In genomic region chr16:55340445-55340844, GRCh38 we compare ENCODE assay signal across 30 cellular contexts. TPM values are rescaled to one million over a fixed set of nuclear protein-coding genes. Genes with fewer than 3 reads are reported as not detected.
"Had no signal": no experiment of that assay in that cellular context is flagged by ENCODE, and none has a peak within 500 bp of the region (broad histone marks: within the 10 kb centered on the region; RNA-seq: fewer than 3 reads in every experiment).

No MANE protein-coding gene starts in this region.

- ATAC-seq: activated CD8-positive, alpha-beta memory T cell treated with anti-CD3 and anti-CD28 coated beads, Interleukin-2, amount 10 ng/mL, durations not matched to agents 7 days and 5 days; activated CD8-positive, alpha-beta T cell treated with anti-CD3 and anti-CD28 coated beads, Interleukin-2, amount 10 ng/mL, durations not matched to agents 7 days and 5 days; activated naive CD8-positive, alpha-beta T cell treated with anti-CD3 and anti-CD28 coated beads, Interleukin-2, amount 50 U/mL, for 24 hours had no signal

- H3K9me3 ChIP-seq: ascending aorta had no signal

- H3K4me1 ChIP-seq: ascending aorta had no signal

- H3K27me3 ChIP-seq: ascending aorta had no signal

- DNase-seq: activated B cell treated with CpG ODN at 0.5 μM for 24 hours; activated CD4-positive, alpha-beta memory T cell treated with anti-CD3 and anti-CD28 coated beads, Interleukin-2, amount 10 ng/mL, durations not matched to agents 7 days and 5 days; activated CD4-positive, alpha-beta T cell treated with anti-CD3 and anti-CD28 coated beads for 4 hours; activated CD4-positive, alpha-beta T cell treated with anti-CD3 and anti-CD28 coated beads, Interleukin-2, amount 10 ng/mL, durations not matched to agents 7 days and 5 days; activated CD4-positive, alpha-beta T cell treated with anti-CD3 and anti-CD28 coated beads, Interleukin-2, amount 50 U/mL, for 48 hours; activated CD4-positive, CD25-positive, alpha-beta regulatory T cell treated with anti-CD3 and anti-CD28 coated beads, Interleukin-2, amount 50 U/mL, for 72 hours; activated CD8-positive, alpha-beta memory T cell treated with anti-CD3 and anti-CD28 coated beads for 24 hours; activated CD8-positive, alpha-beta memory T cell treated with anti-CD3 and anti-CD28 coated beads, Interleukin-2, amount 10 ng/mL, durations not matched to agents 7 days and 5 days; activated CD8-positive, alpha-beta memory T cell treated with anti-CD3 and anti-CD28 coated beads, Interleukin-2, amount 50 U/mL, for 48 hours; activated CD8-positive, alpha-beta T cell treated with anti-CD3 and anti-CD28 coated beads, Interleukin-2, amount 10 ng/mL, durations not matched to agents 7 days and 5 days; activated effector memory CD4-positive, alpha-beta T cell treated with Interleukin-2 at 50 U/mL for 16 hours; activated gamma-delta T cell; activated naive CD4-positive, alpha-beta T cell treated with anti-CD3 and anti-CD28 coated beads, Interleukin-2, amount 10 ng/mL, durations not matched to agents 7 days and 5 days; activated naive CD4-positive, alpha-beta T cell treated with Interleukin-2 at 50 U/mL for 16 hours; activated naive CD8-positive, alpha-beta T cell treated with anti-CD3 and anti-CD28 coated beads, Interleukin-2, amount 10 ng/mL, durations not matched to agents 7 days and 5 days; activated naive CD8-positive, alpha-beta T cell treated with anti-CD3 and anti-CD28 coated beads, Interleukin-2, amount 50 U/mL, for 24 hours; activated T-cell treated with anti-CD3 and anti-CD28 coated beads, Interleukin-2, amount 50 U/mL, for 24 hours; activated T-cell treated with anti-CD3 and anti-CD28 coated beads, Interleukin-2, amount 50 U/mL, for 48 hours; amygdala; anterior cingulate cortex; caudate nucleus; cerebellar nuclear complex; T-helper 2 cell; T-helper 9 cell had no signal

- H3K27ac ChIP-seq: ascending aorta, cardiac muscle cell, VCaP had no signal

- H3K4me3 ChIP-seq: ascending aorta, cardiac muscle cell had no signal

- H3K36me3 ChIP-seq: ascending aorta, cardiac muscle cell had no signal

RNA-seq across cellular contexts. Expression of gene IRX6, which starts 16.4 kb away (rescaled TPM):
- total RNA-seq: activated CD4-positive, alpha-beta memory T cell treated with anti-CD3 and anti-CD28 coated beads, Interleukin-2, amount 10 ng/mL, durations not matched to agents 7 days and 5 days; activated CD4-positive, alpha-beta T cell treated with anti-CD3 and anti-CD28 coated beads, Interleukin-2, amount 10 ng/mL, durations not matched to agents 7 days and 5 days; activated CD8-positive, alpha-beta memory T cell treated with anti-CD3 and anti-CD28 coated beads, Interleukin-2, amount 10 ng/mL, durations not matched to agents 7 days and 5 days; activated CD8-positive, alpha-beta T cell treated with anti-CD3 and anti-CD28 coated beads, Interleukin-2, amount 10 ng/mL, durations not matched to agents 7 days and 5 days; activated naive CD8-positive, alpha-beta T cell treated with anti-CD3 and anti-CD28 coated beads, Interleukin-2, amount 10 ng/mL, durations not matched to agents 7 days and 5 days; activated T-helper 2 cell treated with anti-CD3 and anti-CD28 coated beads, Interferon-gamma antibody, Interleukin-2, Interleukin-4, amounts not matched to agents 10 μg/mL and 5 μg/mL and 100 μg/mL, durations not matched to agents 14 hours and 24 hours and 36 hours; bronchial epithelial cell; chondrocyte had no signal
